ENCODE assay signal across 17 cellular contexts in the genomic region with DNA sequence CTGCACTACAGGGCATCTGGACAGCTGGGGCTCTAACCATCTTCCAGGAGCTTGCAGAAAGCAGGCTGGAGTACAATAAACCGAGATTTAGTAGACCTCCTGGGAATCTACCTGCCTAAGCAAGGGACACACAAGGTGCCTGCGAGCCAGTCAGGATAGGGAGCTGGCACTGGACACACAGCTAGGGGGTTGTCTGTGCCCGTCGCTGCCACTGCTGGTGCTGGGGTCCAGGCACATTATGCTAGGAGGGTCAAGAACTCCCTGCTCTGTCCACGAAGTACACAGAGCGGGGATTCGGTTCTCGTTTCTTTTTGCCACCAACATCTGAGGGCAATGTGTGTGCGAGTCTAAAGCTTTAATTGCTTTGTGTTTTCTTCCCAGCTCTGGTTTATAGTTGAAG. TPM values are rescaled to one million over a fixed set of nuclear protein-coding genes. Genes with fewer than 3 reads are reported as not detected.
DNase-seq lines count a peak whose midpoint lies in the region; ATAC-seq and TF ChIP-seq lines count a peak whose summit lies in the region.
"Had no signal": no experiment of that assay in that cellular context is flagged by ENCODE, and none has a peak within 500 bp of the region (broad histone marks: within the 10 kb centered on the region; RNA-seq: fewer than 3 reads in every experiment).

No MANE protein-coding gene starts in this region.

- peaks cover 27% of the 10 kb centered on the region for H3K4me1 Mint-ChIP-seq in HFFc6 (ENCODE audit: low read depth)
- H3K4me1 Mint-ChIP-seq in activated T-helper 17 cell treated with anti-CD3 and anti-CD28 coated beads, Interleukin-2, amount 50 U/mL, for 72 hours = peaks cover 12% of the 10 kb centered on the region

- H3K4me1 ChIP-seq in gastroesophageal sphincter = peaks cover 3 to 29% (median 18%) of the 10 kb centered on the region in 3 donors

- no peaks in the 10 kb centered on the region for H3K9me3 Mint-ChIP-seq in HFFc6
- H3K9me3 Mint-ChIP-seq in activated T-helper 17 cell treated with anti-CD3 and anti-CD28 coated beads, Interleukin-2, amount 50 U/mL, for 72 hours = no peaks in the 10 kb centered on the region
- H3K9me3 Mint-ChIP-seq: activated CD4-positive, alpha-beta memory T cell treated with anti-CD3 and anti-CD28 coated beads, Interleukin-2, amount 10 ng/mL, durations not matched to agents 7 days and 5 days; nephron progenitor cell had no signal

- peaks cover 22% of the 10 kb centered on the region for H3K36me3 Mint-ChIP-seq in HFFc6 (ENCODE audit: low read depth)
- peaks cover 96% of the 10 kb centered on the region for H3K36me3 Mint-ChIP-seq in activated T-helper 17 cell treated with anti-CD3 and anti-CD28 coated beads, Interleukin-2, amount 50 U/mL, for 72 hours (ENCODE audit: low read depth)

- H3K27ac ChIP-seq in gastroesophageal sphincter = peak overlapping the region in 1 of 4 donors; percentile 97
- H3K27ac ChIP-seq: coronary artery, epithelial cell of prostate, thoracic aorta had no signal

- 85% methylated on average over 9 of the region's 9 CpGs; no CpG with 5 or more reads in 1 of the 2 donors for WGBS in gastroesophageal sphincter (ENCODE audit: low coverage in 1 of 2), 2 donors

- H3K4me3 ChIP-seq in gastroesophageal sphincter = no peak overlapping the region
- H3K4me3 ChIP-seq: coronary artery, lung, thoracic aorta had no signal

- H3K27me3 Mint-ChIP-seq in HFFc6 (ENCODE audit: insufficient read depth) = peaks cover 10% of the 10 kb centered on the region
- no peaks in the 10 kb centered on the region for H3K27me3 Mint-ChIP-seq in activated T-helper 17 cell treated with anti-CD3 and anti-CD28 coated beads, Interleukin-2, amount 50 U/mL, for 72 hours
- H3K27me3 Mint-ChIP-seq: activated CD4-positive, alpha-beta memory T cell treated with anti-CD3 and anti-CD28 coated beads, Interleukin-2, amount 10 ng/mL, durations not matched to agents 7 days and 5 days had no signal

- ATAC-seq in activated T-helper 17 cell treated with anti-CD3 and anti-CD28 coated beads, Interleukin-2, amount 50 U/mL, for 72 hours (replicated peaks) = no peak
- no peak for ATAC-seq in gastroesophageal sphincter

- no peak for TF ChIP-seq EP300 in gastroesophageal sphincter (IDR thresholded peaks at IDR 0.05)

- peaks cover 0 to 73% of the 10 kb centered on the region in 2 donors for H3K36me3 ChIP-seq in gastroesophageal sphincter

- TF ChIP-seq CTCF in HFFc6 (IDR thresholded peaks at IDR 0.05) (no peak), gastroesophageal sphincter (IDR thresholded peaks at IDR 0.05) (no peak)

- peak overlapping the region; percentile 100 for H3K27ac Mint-ChIP-seq in HFFc6
- H3K27ac Mint-ChIP-seq in activated T-helper 17 cell treated with anti-CD3 and anti-CD28 coated beads, Interleukin-2, amount 50 U/mL, for 72 hours = peak overlapping the region; percentile 100
- H3K27ac Mint-ChIP-seq: activated CD4-positive, alpha-beta memory T cell treated with anti-CD3 and anti-CD28 coated beads, Interleukin-2, amount 10 ng/mL, durations not matched to agents 7 days and 5 days had no signal

- peak overlapping the region; percentile 100 for H3K4me3 Mint-ChIP-seq in HFFc6
- H3K4me3 Mint-ChIP-seq in activated T-helper 17 cell treated with anti-CD3 and anti-CD28 coated beads, Interleukin-2, amount 50 U/mL, for 72 hours = peak overlapping the region; percentile 46

- H3K27me3 ChIP-seq in gastroesophageal sphincter = no peaks in the 10 kb centered on the region

- no peak for DNase-seq in HFFc6
- peak; percentile 59 for DNase-seq in posterior vena cava (ENCODE audit: low spot score)
- DNase-seq in HCEC 1CT = no peak
- no peak for DNase-seq in stimulated activated CD4-positive, alpha-beta T cell treated with anti-CD3 and anti-CD28 coated beads, Interleukin-2, amount 100 ng/mL, for 24 hours
- DNase-seq: activated CD4-positive, alpha-beta memory T cell treated with anti-CD3 and anti-CD28 coated beads, Interleukin-2, amount 10 ng/mL, durations not matched to agents 7 days and 5 days; H7; NCI-H1930; NCI-H510A treated with DMSO at 0.1 percent for 48 hours; nephron progenitor cell had no signal

- H3K9me3 ChIP-seq in gastroesophageal sphincter = no peaks in the 10 kb centered on the region
- H3K9me3 ChIP-seq: thoracic aorta had no signal

- TF ChIP-seq POLR2A in gastroesophageal sphincter (IDR thresholded peaks at IDR 0.05) = no peak

- intact Hi-C loops in posterior vena cava (cut with DNase I) = no loop called here

RNA-seq across cellular contexts. Expression of a gene that starts 4.2 kb away (rescaled TPM):
- total RNA-seq in HFFc6 (2021; fragmentation: NEBNext Ultra II Directional; extraction: Animal tissue kit (Norgen Biotek cat#: 25700)) = 100 to 1,000 TPM; 163 to 194 (median 164) TPM
- 100 to 1,000 TPM; 118 to 139 TPM for total RNA-seq in activated T-helper 17 cell treated with anti-CD3 and anti-CD28 coated beads, Interleukin-2, amount 50 U/mL, for 72 hours
- total RNA-seq in posterior vena cava = 10 to 100 TPM; 73.8 to 87.5 TPM
- 100 to 1,000 TPM in 3 of 4 donors, 10 to 100 TPM in 1; 78.2 to 169 (median 135) TPM for total RNA-seq in gastroesophageal sphincter

RNA-seq across cellular contexts. Expression of a gene that starts 4.5 kb away (rescaled TPM):
- 10 to 100 TPM; 63.5 to 76.9 (median 67.2) TPM for total RNA-seq in HFFc6 (2021; fragmentation: NEBNext Ultra II Directional; extraction: Animal tissue kit (Norgen Biotek cat#: 25700))
- 10 to 100 TPM; 32.5 to 84.3 TPM for total RNA-seq in activated T-helper 17 cell treated with anti-CD3 and anti-CD28 coated beads, Interleukin-2, amount 50 U/mL, for 72 hours
- total RNA-seq in posterior vena cava = 10 to 100 TPM; 37.5 to 39.1 TPM
- total RNA-seq in gastroesophageal sphincter = 10 to 100 TPM; 25.3 to 39.4 (median 27.6) TPM

RNA-seq across cellular contexts. Expression of a gene that starts 18.9 kb away (rescaled TPM):
- not detected for total RNA-seq in HFFc6 (2021; fragmentation: NEBNext Ultra II Directional; extraction: Animal tissue kit (Norgen Biotek cat#: 25700))
- total RNA-seq in activated T-helper 17 cell treated with anti-CD3 and anti-CD28 coated beads, Interleukin-2, amount 50 U/mL, for 72 hours = not detected
- not detected for total RNA-seq in posterior vena cava
- not detected for total RNA-seq in gastroesophageal sphincter
- total RNA-seq: activated CD4-positive, alpha-beta memory T cell treated with anti-CD3 and anti-CD28 coated beads, Interleukin-2, amount 10 ng/mL, durations not matched to agents 7 days and 5 days; glomerular endothelial cell; H7; lung; SK-MEL-5; thoracic aorta had no signal

RNA-seq across cellular contexts. Expression of a gene that starts 24.4 kb away (rescaled TPM):
- 10 to 100 TPM in 4 of 6 experiments, 1 to 10 TPM in 2; 8.0 to 10.9 (median 10.2) TPM for total RNA-seq in HFFc6 (2021; fragmentation: NEBNext Ultra II Directional; extraction: Animal tissue kit (Norgen Biotek cat#: 25700))
- total RNA-seq in activated T-helper 17 cell treated with anti-CD3 and anti-CD28 coated beads, Interleukin-2, amount 50 U/mL, for 72 hours = 10 to 100 TPM; 16.5 to 48.5 TPM
- total RNA-seq in posterior vena cava = 10 to 100 TPM in 1 of 2 donors, 1 to 10 TPM in 1; 9.1 to 13.3 TPM
- total RNA-seq in gastroesophageal sphincter = 10 to 100 TPM; 12.7 to 24.1 (median 17.3) TPM

RNA-seq across cellular contexts. Expression of a gene that starts 25.0 kb away (rescaled TPM):
- total RNA-seq in HFFc6 (2021; fragmentation: NEBNext Ultra II Directional; extraction: Animal tissue kit (Norgen Biotek cat#: 25700)) = 100 to 1,000 TPM; 167 to 180 (median 172) TPM
- total RNA-seq in activated T-helper 17 cell treated with anti-CD3 and anti-CD28 coated beads, Interleukin-2, amount 50 U/mL, for 72 hours = 100 to 1,000 TPM; 153 to 211 TPM
- total RNA-seq in posterior vena cava (10 to 100 TPM; 83.2 to 89.6 TPM), gastroesophageal sphincter (100 to 1,000 TPM in 1 of 4 donors, 10 to 100 TPM in 3; 85.8 to 114 (median 93.5) TPM)
